Comparison of ENCODE assay signal across 8 cellular contexts in genomic region chr2:27123302-27124150, GRCh38. TPM values are rescaled to one million over a fixed set of nuclear protein-coding genes. Genes with fewer than 3 reads are reported as not detected.
A peak's percentile ranks its signal among the peaks of the same experiment; 100 is the strongest.
DNase-seq lines count a peak whose midpoint lies in the region; ATAC-seq, FAIRE-seq and TF ChIP-seq lines count a peak whose summit lies in the region.

Gene ABHD1, plus strand, starts transcription at chr2:27123815. Its CDS starts 134 bp downstream, at chr2:27123949.

- peak; percentile 49 to 76 (median 56) for DNase-seq in CD4-positive, alpha-beta memory T cell
- DNase-seq in HK-2 (ENCODE audit: unreplicated experiment) (peak; percentile 53), T-helper 17 cell (peak; percentile 34 to 75 (median 72)), astrocyte (ENCODE audit: low read depth) (no peak), hippocampal formation (lab: John Stamatoyannopoulos, UW) (peak; percentile 39 to 70), retinal pigment epithelial cell (ENCODE audit: low read depth) (no peak), COLO829 (ENCODE audit: low spot score) (no peak), HCEC 1CT (no peak)

- peak within 1 kb of the TSS; percentile 41 for H3K27ac ChIP-seq in CD4-positive, alpha-beta memory T cell (ENCODE audit: low read depth, low read length)
- no peak within 1 kb of the TSS for H3K27ac ChIP-seq in astrocyte (ENCODE audit: low read depth, low read length)

- H4K20me1 ChIP-seq in astrocyte (ENCODE audit: insufficient read depth, low read length), result no peaks in the 10 kb centered on the region

- POLR2A ChIA-PET in CD4-positive, alpha-beta memory T cell (lab: Charles Lee; ENCODE audit: partially characterized antibody), result interaction anchor here (0.6 to 4.8 kb wide), 7 partner anchors 10 to 152 kb away, joined by 3 to 99 read pairs (median 5); partner anchors contain the start of genes AGBL5, KHK and PREB

- peak within 1 kb of the TSS; percentile 86 for H2AFZ ChIP-seq in astrocyte (ENCODE audit: low read depth, low read length)

- intact Hi-C loops in CD4-positive, alpha-beta memory T cell (cut with micrococcal nuclease), result loop anchor here (1.0 kb wide), 1 partner anchor 11 kb away; the partner anchor contains the start of gene PREB

- peak within 1 kb of the TSS; percentile 84 for H3K4me2 ChIP-seq in astrocyte (ENCODE audit: low read length)

- H3K4me1 ChIP-seq in CD4-positive, alpha-beta memory T cell (ENCODE audit: insufficient read depth, low read length), result peaks cover 19% of the 10 kb centered on the region
- peaks cover 8% of the 10 kb centered on the region for H3K4me1 ChIP-seq in astrocyte (ENCODE audit: insufficient read depth, low read length)

- H3K27me3 ChIP-seq in CD4-positive, alpha-beta memory T cell (ENCODE audit: insufficient read depth, low read length), result peaks cover 5% of the 10 kb centered on the region
- peaks cover 32% of the 10 kb centered on the region for H3K27me3 ChIP-seq in astrocyte (ENCODE audit: insufficient read depth, low read length)

- no peaks in the 10 kb centered on the region for H3K79me2 ChIP-seq in astrocyte (ENCODE audit: insufficient read depth, low read length)

- CTCF ChIA-PET in CD4-positive, alpha-beta memory T cell (lab: Charles Lee; ENCODE audit: partially characterized antibody), result interaction anchor here (0.5 to 3.8 kb wide), 11 partner anchors 10 to 289 kb away, joined by 3 to 26 read pairs (median 4); partner anchors contain the start of gene PREB

- H3K9me3 ChIP-seq in CD4-positive, alpha-beta memory T cell (ENCODE audit: control insufficient read depth in 1 of 2, low read length in 2 of 2), result no peaks in the 10 kb centered on the region
- no peaks in the 10 kb centered on the region for H3K9me3 ChIP-seq in T-helper 17 cell (ENCODE audit: control insufficient read depth, low read length, poor library complexity, severe bottlenecking)
- H3K9me3 ChIP-seq in astrocyte (ENCODE audit: insufficient read depth, low read depth, low read length), result peaks cover 2% of the 10 kb centered on the region

- peak within 1 kb of the TSS; percentile 77 to 92 (median 88) for H3K27ac Mint-ChIP-seq in CD4-positive, alpha-beta memory T cell
- H3K27ac Mint-ChIP-seq in T-helper 17 cell (peak within 1 kb of the TSS; percentile 86), astrocyte (ENCODE audit: unreplicated experiment) (no peak within 1 kb of the TSS)

- ATAC-seq in T-helper 17 cell, result peak; percentile 85

- no peaks in the 10 kb centered on the region for H3K36me3 ChIP-seq in CD4-positive, alpha-beta memory T cell (ENCODE audit: insufficient read depth, low read length)
- H3K36me3 ChIP-seq in astrocyte (ENCODE audit: insufficient read depth, low read length), result no peaks in the 10 kb centered on the region

- peak within 1 kb of the TSS; percentile 55 to 70 for H3K4me3 ChIP-seq in CD4-positive, alpha-beta memory T cell (ENCODE audit: low read length in 2 of 2)
- H3K4me3 ChIP-seq in astrocyte (ENCODE audit: insufficient read depth, low read depth, low read length) (peak within 1 kb of the TSS; percentile 62), retinal pigment epithelial cell (ENCODE audit: low read length) (peak within 1 kb of the TSS; percentile 65)

- peaks cover 0 to 2% of the 10 kb centered on the region in 2 donors for H3K36me3 Mint-ChIP-seq in CD4-positive, alpha-beta memory T cell
- H3K36me3 Mint-ChIP-seq in T-helper 17 cell (ENCODE audit: low read depth), result no peaks in the 10 kb centered on the region
- peaks cover 6% of the 10 kb centered on the region for H3K36me3 Mint-ChIP-seq in astrocyte (ENCODE audit: low read depth, unreplicated experiment)

- peak within 1 kb of the TSS; percentile 82 to 96 (median 91) for H3K4me3 Mint-ChIP-seq in CD4-positive, alpha-beta memory T cell
- peak within 1 kb of the TSS; percentile 91 for H3K4me3 Mint-ChIP-seq in T-helper 17 cell
- H3K4me3 Mint-ChIP-seq in astrocyte (ENCODE audit: unreplicated experiment), result peak within 1 kb of the TSS; percentile 84

- no peak for FAIRE-seq in astrocyte (lab: Jason Lieb, UNC)

- no peaks in the 10 kb centered on the region for H3K9me3 Mint-ChIP-seq in CD4-positive, alpha-beta memory T cell
- H3K9me3 Mint-ChIP-seq in astrocyte (ENCODE audit: unreplicated experiment), result peaks cover 6% of the 10 kb centered on the region

- peaks cover 11 to 16% of the 10 kb centered on the region in 2 donors for H3K27me3 Mint-ChIP-seq in CD4-positive, alpha-beta memory T cell
- H3K27me3 Mint-ChIP-seq in T-helper 17 cell (peaks cover 13% of the 10 kb centered on the region), astrocyte (ENCODE audit: low read depth, unreplicated experiment) (peaks cover 54% of the 10 kb centered on the region)

- TF ChIP-seq CTCF in astrocyte (IDR thresholded peaks at IDR 0.05; ENCODE audit: insufficient read depth, low read depth, low read length), result no peak
- no peak for TF ChIP-seq CTCF in retinal pigment epithelial cell (conservative IDR thresholded peaks at IDR 0.05; ENCODE audit: low read depth, low read length)

- H3K9ac ChIP-seq in astrocyte (ENCODE audit: low read length), result peak within 1 kb of the TSS; percentile 48

- H3K4me1 Mint-ChIP-seq in CD4-positive, alpha-beta memory T cell, result peaks cover 11 to 30% (median 18%) of the 10 kb centered on the region in 4 donors
- peaks cover 12% of the 10 kb centered on the region for H3K4me1 Mint-ChIP-seq in T-helper 17 cell
- no peaks in the 10 kb centered on the region for H3K4me1 Mint-ChIP-seq in astrocyte (ENCODE audit: low read depth, unreplicated experiment)

RNA-seq across cellular contexts. Expression of gene ABHD1, which starts in this region (rescaled TPM):
- 1 to 10 TPM; 1.3 to 2.1 TPM for total RNA-seq in CD4-positive, alpha-beta memory T cell
- 1 to 10 TPM in 1 of 2 donors, under 1 TPM in 1; 0.49 to 1.1 TPM for polyA plus RNA-seq in CD4-positive, alpha-beta memory T cell
- under 1 TPM; 0.65 to 0.94 TPM for total RNA-seq in T-helper 17 cell
- total RNA-seq in astrocyte, result not detected in 2 replicates

Comparison
In these comparisons a context has a peak if more than half of its experiments do, and no peak if none do; other contexts are left out.
1. Peak in DNase-seq and ATAC-seq in T-helper 17 cell; RNA of the gene not detected or under 1 TPM.
2. DNase-seq: peak in CD4-positive, alpha-beta memory T cell (5 of 5), HK-2 (single experiment) and hippocampal formation (2 of 2); none in astrocyte (single experiment), retinal pigment epithelial cell (single experiment), COLO829 (single experiment) and HCEC 1CT (single experiment).
3. Peak in every context shown above with its lines, with median percentiles within 50 percentile points of each other: H3K4me3 ChIP-seq and H3K4me3 Mint-ChIP-seq.